ENCODE assay signal across 11 cellular contexts in genomic region chr1:220791287-220791686, GRCh38. TPM values are rescaled to one million over a fixed set of nuclear protein-coding genes. Genes with fewer than 3 reads are reported as not detected.
DNase-seq lines count a peak whose midpoint lies in the region; ATAC-seq and TF ChIP-seq lines count a peak whose summit lies in the region.
"Had no signal": no experiment of that assay in that cellular context is flagged by ENCODE, and none has a peak within 500 bp of the region (broad histone marks: within the 10 kb centered on the region; RNA-seq: fewer than 3 reads in every experiment).

No MANE protein-coding gene starts in this region.

- ATAC-seq in SK-N-SH treated with all-trans-retinoic acid at 6 μM for 48 hours, result no peak
- no peak for ATAC-seq in GM21619 (IDR thresholded peaks at IDR 0.05; ENCODE audit: unreplicated experiment)
- no peak for ATAC-seq in GM21576 (IDR thresholded peaks at IDR 0.05; ENCODE audit: unreplicated experiment)

- no peaks in the 10 kb centered on the region for H3K79me2 ChIP-seq in SK-N-SH (ENCODE audit: insufficient read depth)
- no peaks in the 10 kb centered on the region for H3K79me2 ChIP-seq in Karpas-422 (ENCODE audit: low read length)

- intact Hi-C loops in esophagus squamous epithelium (cut with DNase I) (no loop called here), tibial artery (cut with DNase I; ENCODE audit: low total_unique reads) (no loop called here)

- H3K27me3 ChIP-seq in SK-N-SH (ENCODE audit: insufficient read depth), result no peaks in the 10 kb centered on the region
- peaks cover 0 to 5% (median 0%) of the 10 kb centered on the region in 4 donors for H3K27me3 ChIP-seq in esophagus squamous epithelium
- H3K27me3 ChIP-seq in tibial artery, result no peaks in the 10 kb centered on the region
- no peaks in the 10 kb centered on the region for H3K27me3 ChIP-seq in Karpas-422 (ENCODE audit: low read length)
- H3K27me3 ChIP-seq: testis had no signal

- H4K20me1 ChIP-seq in SK-N-SH (ENCODE audit: insufficient read depth) (no peaks in the 10 kb centered on the region), Karpas-422 (ENCODE audit: insufficient read depth, low read depth, low read length) (no peaks in the 10 kb centered on the region)

- POLR2A ChIA-PET in SK-N-SH (lab: Yijun Ruan, JAX), result no interaction called here

- WGBS in SK-N-SH (ENCODE audit: low lambda C conversion rate), result 58% methylated on average over 6 of the region's 6 CpGs
- 19 to 28% methylated on average over 6 of the region's 6 CpGs for WGBS in esophagus squamous epithelium, 2 donors

- TF ChIP-seq RAD21 in SK-N-SH (IDR thresholded peaks at IDR 0.05; ENCODE audit: low read length), result no peak

- H3K27ac ChIP-seq in SK-N-SH (ENCODE audit: low read depth in 2 of 2, low read length in 1 of 2) (peak overlapping the region in 1 of 2 experiments; percentile 51; a peak in 2 of 4 replicates), esophagus squamous epithelium (peak overlapping the region in 3 of 4 donors; percentile 47 to 68 (median 56)), tibial artery (peak overlapping the region; percentile 64 to 75), Karpas-422 (ENCODE audit: low read length) (no peak overlapping the region)

- H3K36me3 ChIP-seq in SK-N-SH (replicated peaks in 1 of 2; ENCODE audit: control insufficient read depth in 1 of 2, insufficient read depth in 2 of 2, low read length in 1 of 2) (peaks cover 0 to 9% of the 10 kb centered on the region in 2 experiments), esophagus squamous epithelium (peaks cover 0 to 2% (median 0%) of the 10 kb centered on the region in 3 donors), tibial artery (no peaks in the 10 kb centered on the region), Karpas-422 (ENCODE audit: insufficient read depth, low read length) (no peaks in the 10 kb centered on the region)

- CTCF ChIA-PET in SK-N-SH (lab: Yijun Ruan, JAX), result interaction anchor here (1.0 to 7.6 kb wide), 7 partner anchors 11 to 412 kb away, joined by 3 to 63 read pairs (median 4); no protein-coding TSS in a partner anchor

- H3K9me3 ChIP-seq in SK-N-SH, result no peaks in the 10 kb centered on the region
- H3K9me3 ChIP-seq in esophagus squamous epithelium, result no peaks in the 10 kb centered on the region
- H3K9me3 ChIP-seq in tibial artery, result no peaks in the 10 kb centered on the region
- H3K9me3 ChIP-seq in Karpas-422 (ENCODE audit: low read length), result no peaks in the 10 kb centered on the region
- H3K9me3 ChIP-seq: testis had no signal

- H3K4me3 ChIP-seq in SK-N-SH (ENCODE audit: low read depth in 2 of 2, low read length in 1 of 2) (no peak overlapping the region), esophagus squamous epithelium (no peak overlapping the region), tibial artery (no peak overlapping the region), Karpas-422 (ENCODE audit: low read length) (no peak overlapping the region)
- H3K4me3 ChIP-seq: testis had no signal

- H3K4me2 ChIP-seq in SK-N-SH (no peak overlapping the region), Karpas-422 (ENCODE audit: low read depth, low read length, poor library complexity, severe bottlenecking) (no peak overlapping the region)

- H3K9me2 ChIP-seq in SK-N-SH (no peaks in the 10 kb centered on the region), Karpas-422 (replicated peaks; ENCODE audit: insufficient read depth, low read length) (no peaks in the 10 kb centered on the region)

- no peak for TF ChIP-seq POLR2A in esophagus squamous epithelium (IDR thresholded peaks at IDR 0.05)

- H3F3A ChIP-seq in SK-N-SH (replicated peaks; ENCODE audit: insufficient read depth), result no peaks in the 10 kb centered on the region

- DNase-seq in SK-N-SH (peak; percentile 32), NCI-H345 (lab: John Stamatoyannopoulos, UW) (peak; percentile 61), esophagus squamous epithelium (lab: John Stamatoyannopoulos, UW) (no peak), tibial artery (no peak), Karpas-422 (no peak)
- DNase-seq: EL, NCI-H187 had no signal

- H2AFZ ChIP-seq in SK-N-SH (ENCODE audit: low read depth), result no peak overlapping the region
- no peak overlapping the region for H2AFZ ChIP-seq in Karpas-422 (ENCODE audit: low read length)

- TF ChIP-seq CTCF in SK-N-SH (IDR thresholded peaks at IDR 0.05) (no peak), esophagus squamous epithelium (IDR thresholded peaks at IDR 0.05) (no peak), tibial artery (IDR thresholded peaks at IDR 0.05) (no peak)

- TF ChIP-seq EP300 in SK-N-SH (IDR thresholded peaks at IDR 0.05; ENCODE audit: borderline replicate concordance in 1 of 2, low read depth in 1 of 2, low read length in 1 of 2), result no peak

- no peak overlapping the region for H3K9ac ChIP-seq in SK-N-SH
- no peak overlapping the region for H3K9ac ChIP-seq in Karpas-422 (ENCODE audit: low read length)

- peaks cover 0 to 14% of the 10 kb centered on the region in 2 experiments; a peak in 2 of 4 replicates for H3K4me1 ChIP-seq in SK-N-SH (ENCODE audit: control insufficient read depth in 1 of 2, insufficient read depth in 2 of 2, low read depth in 1 of 2, low read length in 1 of 2)
- H3K4me1 ChIP-seq in esophagus squamous epithelium, result peaks cover 4 to 37% (median 11%) of the 10 kb centered on the region in 3 donors
- H3K4me1 ChIP-seq in tibial artery, result peaks cover 0 to 56% (median 26%) of the 10 kb centered on the region in 4 donors
- peaks cover 8% of the 10 kb centered on the region for H3K4me1 ChIP-seq in Karpas-422 (ENCODE audit: low read length)

TF ChIP-seq in SK-N-SH, 30 proteins besides CTCF, POLR2A, EP300 and RAD21 (continues in another document):
- TF ChIP-seq PBX3 (IDR thresholded peaks at IDR 0.05), result no peak
- TF ChIP-seq FOSL2 (IDR thresholded peaks at IDR 0.05; ENCODE audit: borderline replicate concordance, low read depth), result no peak
- TF ChIP-seq USF2 (IDR thresholded peaks at IDR 0.05; ENCODE audit: borderline replicate concordance, low read depth, low read length), result no peak
- no peak for TF ChIP-seq SMC3 (IDR thresholded peaks at IDR 0.05; ENCODE audit: low read depth, low read length)
- no peak for TF ChIP-seq JUND (IDR thresholded peaks at IDR 0.05)

TF ChIP-seq in SK-N-SH treated with all-trans-retinoic acid at 6 μM for 48 hours, 23 proteins besides CTCF, POLR2A, EP300 and RAD21:
- TF ChIP-seq CREB5 (CRISPR knock-in tag; IDR thresholded peaks at IDR 0.05; ENCODE audit: low read depth), result no peak
- no peak for TF ChIP-seq ZNF8 (CRISPR knock-in tag; IDR thresholded peaks at IDR 0.05)
- no peak for TF ChIP-seq ZC3H10 (CRISPR knock-in tag; IDR thresholded peaks at IDR 0.05)
- TF ChIP-seq ZFP3 (CRISPR knock-in tag; IDR thresholded peaks at IDR 0.05), result no peak

RNA-seq across cellular contexts. Expression of gene MTARC1, which starts 4.6 kb away (rescaled TPM):
- polyA plus RNA-seq in SK-N-SH (2012; rRNA removed), result 5.4 and 6.1 TPM in 2 replicates
- polyA plus RNA-seq in SK-N-SH (2012; cell fraction: cytosol; rRNA removed), result 6.3 and 9.4 TPM in 2 replicates
- polyA plus RNA-seq in SK-N-SH (2012; cell fraction: nucleus; rRNA removed), result 2.6 and 4.3 TPM in 2 replicates
- total RNA-seq in esophagus squamous epithelium, result 10 to 100 TPM in 1 of 4 donors, 1 to 10 TPM in 3; 2.3 to 12.2 (median 4.9) TPM
- total RNA-seq in Karpas-422 (2014; rRNA removed; shearing (Covaris generic); ENCODE audit: low replicate concordance), result 0.04 TPM in 1 of 2 replicates, not detected in the other

RNA-seq across cellular contexts. Expression of gene MTARC2, which starts 43.2 kb away (rescaled TPM):
- polyA plus RNA-seq in SK-N-SH (2012; rRNA removed), result 6.0 and 6.1 TPM in 2 replicates
- 4.2 and 4.4 TPM in 2 replicates for polyA plus RNA-seq in SK-N-SH (2012; cell fraction: cytosol; rRNA removed)
- 19.4 and 19.6 TPM in 2 replicates for polyA plus RNA-seq in SK-N-SH (2012; cell fraction: nucleus; rRNA removed)
- 1 to 10 TPM; 1.5 to 6.7 (median 6.1) TPM for total RNA-seq in esophagus squamous epithelium
- total RNA-seq in Karpas-422 (2014; rRNA removed; shearing (Covaris generic); ENCODE audit: low replicate concordance), result 0.48 TPM in 1 of 2 replicates, not detected in the other

Comparison
In these comparisons a context has a peak if more than half of its experiments do, and no peak if none do; other contexts are left out.
1. DNase-seq: peak in SK-N-SH (single experiment) and NCI-H345 (single experiment); none in esophagus squamous epithelium (single experiment), tibial artery (0 of 2) and Karpas-422 (single experiment).